Comparison of ENCODE assay signal across 1 cellular context in the genomic region with DNA sequence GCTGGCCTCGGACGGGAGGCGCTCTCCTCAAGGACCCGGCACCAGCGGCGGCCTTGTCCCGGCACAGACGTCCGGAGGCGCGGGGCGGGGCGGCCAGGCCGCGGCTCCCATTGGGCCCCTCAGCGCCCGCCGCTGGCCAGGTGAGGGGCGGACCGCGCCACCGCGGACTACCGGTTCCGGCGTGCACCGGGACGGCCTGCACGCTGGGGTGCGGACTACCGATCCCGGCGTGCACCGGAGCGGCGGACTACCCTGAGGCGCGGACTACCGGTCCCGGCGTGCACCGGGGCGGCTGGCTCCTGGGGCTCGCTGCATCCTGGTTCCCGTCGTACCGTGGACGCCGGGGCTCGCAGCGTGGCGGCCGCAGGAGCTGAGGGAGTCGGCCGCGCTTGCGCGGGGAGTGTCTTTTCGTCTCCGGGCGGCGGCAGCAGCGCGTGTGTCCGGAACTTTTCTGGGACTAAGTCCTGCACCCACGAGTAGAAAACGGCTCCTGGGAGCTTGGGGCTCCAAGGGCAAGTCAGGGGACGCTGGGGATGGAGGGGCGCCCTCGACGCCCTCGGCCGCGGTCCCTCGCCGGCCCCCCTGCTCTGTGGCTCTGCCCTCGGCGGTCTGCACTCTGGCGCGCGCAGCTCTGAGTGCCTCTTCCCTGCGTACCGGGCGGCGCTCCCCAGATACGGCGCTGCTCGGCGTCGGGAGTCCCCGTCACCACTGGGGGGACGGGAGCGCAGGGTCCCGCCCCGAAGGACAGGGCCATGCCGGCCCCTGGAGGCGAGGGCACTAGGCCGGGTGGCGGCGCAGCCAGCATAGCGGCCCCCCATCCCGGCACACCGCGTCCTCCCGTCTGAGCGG.
A peak's percentile ranks its signal among the peaks of the same experiment; 100 is the strongest.
TF ChIP-seq lines count a peak whose summit lies in the region.

A gene (minus strand): TSS at position 86 of the 849 bp plus-strand sequence. CDS start 206 bp downstream, outside the sequence.

TF ChIP-seq in HepG2, 621 proteins besides CTCF, POLR2A, EP300 and RAD21 (continued from another document and continues in another):
- TF ChIP-seq, protein P1, sequence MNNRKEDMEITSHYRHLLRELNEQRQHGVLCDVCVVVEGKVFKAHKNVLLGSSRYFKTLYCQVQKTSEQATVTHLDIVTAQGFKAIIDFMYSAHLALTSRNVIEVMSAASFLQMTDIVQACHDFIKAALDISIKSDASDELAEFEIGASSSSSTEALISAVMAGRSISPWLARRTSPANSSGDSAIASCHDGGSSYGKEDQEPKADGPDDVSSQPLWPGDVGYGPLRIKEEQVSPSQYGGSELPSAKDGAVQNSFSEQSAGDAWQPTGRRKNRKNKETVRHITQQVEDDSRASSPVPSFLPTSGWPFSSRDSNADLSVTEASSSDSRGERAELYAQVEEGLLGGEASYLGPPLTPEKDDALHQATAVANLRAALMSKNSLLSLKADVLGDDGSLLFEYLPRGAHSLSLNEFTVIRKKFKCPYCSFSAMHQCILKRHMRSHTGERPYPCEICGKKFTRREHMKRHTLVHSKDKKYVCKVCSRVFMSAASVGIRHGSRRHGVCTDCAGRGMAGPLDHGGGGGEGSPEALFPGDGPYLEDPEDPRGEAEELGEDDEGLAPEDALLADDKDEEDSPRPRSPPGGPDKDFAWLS (CRISPR knock-in tag; IDR thresholded peaks at IDR 0.05; ENCODE audit: borderline replicate concordance), result no peak
- TF ChIP-seq CHCHD3 (CRISPR knock-in tag; IDR thresholded peaks at IDR 0.05), result 0 out of 2 replicates have a peak, but pooled peaks have one; percentile 86
- TF ChIP-seq HNRNPK (IDR thresholded peaks at IDR 0.05; ENCODE audit: low read depth, low read length, poor library complexity, severe bottlenecking), result no peak
- peak; percentile 68 for TF ChIP-seq YY1 (IDR thresholded peaks at IDR 0.05; ENCODE audit: insufficient read depth, insufficient replicate concordance, low read depth, low read length)
- TF ChIP-seq U2AF1 (optimal IDR thresholded peaks at IDR 0.05; ENCODE audit: low read depth, low read length), result no peak
- TF ChIP-seq SIN3B (IDR thresholded peaks at IDR 0.05; ENCODE audit: low read length), result no peak
- TF ChIP-seq ZNF589 (CRISPR knock-in tag; conservative IDR thresholded peaks at IDR 0.05), result peak; percentile 28; the same call in 1 of the 2 replicates
- TF ChIP-seq SRSF9 (IDR thresholded peaks at IDR 0.05; ENCODE audit: borderline replicate concordance, insufficient read depth, low read depth, low read length, poor library complexity, severe bottlenecking), result no peak
- no peak; the same call in 1 of the 2 replicates for TF ChIP-seq ZNF337 (CRISPR knock-in tag; IDR thresholded peaks at IDR 0.05; ENCODE audit: borderline replicate concordance, low read depth)
- TF ChIP-seq ZNF776 (CRISPR knock-in tag; IDR thresholded peaks at IDR 0.05), result no peak; the same call in 1 of the 2 replicates
- TF ChIP-seq ZNF282 (IDR thresholded peaks at IDR 0.05; ENCODE audit: partially characterized antibody), result no peak
- TF ChIP-seq BCL6 (CRISPR knock-in tag; IDR thresholded peaks at IDR 0.05), result 0 out of 2 replicates have a peak, but pooled peaks have one; percentile 4
- TF ChIP-seq GPN1 (CRISPR knock-in tag; IDR thresholded peaks at IDR 0.05; ENCODE audit: borderline replicate concordance), result no peak
- TF ChIP-seq ONECUT2 (CRISPR knock-in tag; IDR thresholded peaks at IDR 0.05), result no peak
- TF ChIP-seq, protein P2, sequence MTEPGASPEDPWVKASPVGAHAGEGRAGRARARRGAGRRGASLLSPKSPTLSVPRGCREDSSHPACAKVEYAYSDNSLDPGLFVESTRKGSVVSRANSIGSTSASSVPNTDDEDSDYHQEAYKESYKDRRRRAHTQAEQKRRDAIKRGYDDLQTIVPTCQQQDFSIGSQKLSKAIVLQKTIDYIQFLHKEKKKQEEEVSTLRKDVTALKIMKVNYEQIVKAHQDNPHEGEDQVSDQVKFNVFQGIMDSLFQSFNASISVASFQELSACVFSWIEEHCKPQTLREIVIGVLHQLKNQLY (CRISPR knock-in tag; IDR thresholded peaks at IDR 0.05), result no peak
- TF ChIP-seq, protein P3, sequence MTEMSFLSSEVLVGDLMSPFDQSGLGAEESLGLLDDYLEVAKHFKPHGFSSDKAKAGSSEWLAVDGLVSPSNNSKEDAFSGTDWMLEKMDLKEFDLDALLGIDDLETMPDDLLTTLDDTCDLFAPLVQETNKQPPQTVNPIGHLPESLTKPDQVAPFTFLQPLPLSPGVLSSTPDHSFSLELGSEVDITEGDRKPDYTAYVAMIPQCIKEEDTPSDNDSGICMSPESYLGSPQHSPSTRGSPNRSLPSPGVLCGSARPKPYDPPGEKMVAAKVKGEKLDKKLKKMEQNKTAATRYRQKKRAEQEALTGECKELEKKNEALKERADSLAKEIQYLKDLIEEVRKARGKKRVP (CRISPR knock-in tag; IDR thresholded peaks at IDR 0.05), result 0 out of 4 replicates have a peak, but pooled peaks of 1 of the 2 experiments have one; percentile 54
- no peak; the same call in none of the 2 replicates for TF ChIP-seq ETV6 (CRISPR knock-in tag; conservative IDR thresholded peaks at IDR 0.05)
- TF ChIP-seq ZNF672 (CRISPR knock-in tag; IDR thresholded peaks at IDR 0.05), result no peak
- TF ChIP-seq, protein P4, sequence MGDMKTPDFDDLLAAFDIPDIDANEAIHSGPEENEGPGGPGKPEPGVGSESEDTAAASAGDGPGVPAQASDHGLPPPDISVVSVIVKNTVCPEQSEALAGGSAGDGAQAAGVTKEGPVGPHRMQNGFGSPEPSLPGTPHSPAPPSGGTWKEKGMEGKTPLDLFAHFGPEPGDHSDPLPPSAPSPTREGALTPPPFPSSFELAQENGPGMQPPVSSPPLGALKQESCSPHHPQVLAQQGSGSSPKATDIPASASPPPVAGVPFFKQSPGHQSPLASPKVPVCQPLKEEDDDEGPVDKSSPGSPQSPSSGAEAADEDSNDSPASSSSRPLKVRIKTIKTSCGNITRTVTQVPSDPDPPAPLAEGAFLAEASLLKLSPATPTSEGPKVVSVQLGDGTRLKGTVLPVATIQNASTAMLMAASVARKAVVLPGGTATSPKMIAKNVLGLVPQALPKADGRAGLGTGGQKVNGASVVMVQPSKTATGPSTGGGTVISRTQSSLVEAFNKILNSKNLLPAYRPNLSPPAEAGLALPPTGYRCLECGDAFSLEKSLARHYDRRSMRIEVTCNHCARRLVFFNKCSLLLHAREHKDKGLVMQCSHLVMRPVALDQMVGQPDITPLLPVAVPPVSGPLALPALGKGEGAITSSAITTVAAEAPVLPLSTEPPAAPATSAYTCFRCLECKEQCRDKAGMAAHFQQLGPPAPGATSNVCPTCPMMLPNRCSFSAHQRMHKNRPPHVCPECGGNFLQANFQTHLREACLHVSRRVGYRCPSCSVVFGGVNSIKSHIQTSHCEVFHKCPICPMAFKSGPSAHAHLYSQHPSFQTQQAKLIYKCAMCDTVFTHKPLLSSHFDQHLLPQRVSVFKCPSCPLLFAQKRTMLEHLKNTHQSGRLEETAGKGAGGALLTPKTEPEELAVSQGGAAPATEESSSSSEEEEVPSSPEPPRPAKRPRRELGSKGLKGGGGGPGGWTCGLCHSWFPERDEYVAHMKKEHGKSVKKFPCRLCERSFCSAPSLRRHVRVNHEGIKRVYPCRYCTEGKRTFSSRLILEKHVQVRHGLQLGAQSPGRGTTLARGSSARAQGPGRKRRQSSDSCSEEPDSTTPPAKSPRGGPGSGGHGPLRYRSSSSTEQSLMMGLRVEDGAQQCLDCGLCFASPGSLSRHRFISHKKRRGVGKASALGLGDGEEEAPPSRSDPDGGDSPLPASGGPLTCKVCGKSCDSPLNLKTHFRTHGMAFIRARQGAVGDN (CRISPR knock-in tag; IDR thresholded peaks at IDR 0.05), result peak; percentile 88
- TF ChIP-seq ZFYVE20 (CRISPR knock-in tag; IDR thresholded peaks at IDR 0.05; ENCODE audit: borderline replicate concordance, low read depth), result no peak
- TF ChIP-seq HES4 (CRISPR knock-in tag; IDR thresholded peaks at IDR 0.05; ENCODE audit: borderline replicate concordance), result no peak
- no peak for TF ChIP-seq JUNB (CRISPR knock-in tag; IDR thresholded peaks at IDR 0.05; ENCODE audit: borderline replicate concordance)
- TF ChIP-seq, protein P5, sequence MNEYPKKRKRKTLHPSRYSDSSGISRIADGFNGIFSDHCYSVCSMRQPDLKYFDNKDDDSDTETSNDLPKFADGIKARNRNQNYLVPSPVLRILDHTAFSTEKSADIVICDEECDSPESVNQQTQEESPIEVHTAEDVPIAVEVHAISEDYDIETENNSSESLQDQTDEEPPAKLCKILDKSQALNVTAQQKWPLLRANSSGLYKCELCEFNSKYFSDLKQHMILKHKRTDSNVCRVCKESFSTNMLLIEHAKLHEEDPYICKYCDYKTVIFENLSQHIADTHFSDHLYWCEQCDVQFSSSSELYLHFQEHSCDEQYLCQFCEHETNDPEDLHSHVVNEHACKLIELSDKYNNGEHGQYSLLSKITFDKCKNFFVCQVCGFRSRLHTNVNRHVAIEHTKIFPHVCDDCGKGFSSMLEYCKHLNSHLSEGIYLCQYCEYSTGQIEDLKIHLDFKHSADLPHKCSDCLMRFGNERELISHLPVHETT (CRISPR knock-in tag; conservative IDR thresholded peaks at IDR 0.05), result peak; percentile 98
- peak; percentile 88 for TF ChIP-seq FOXC1 (CRISPR knock-in tag; IDR thresholded peaks at IDR 0.05; ENCODE audit: borderline replicate concordance)
- TF ChIP-seq, protein P6, sequence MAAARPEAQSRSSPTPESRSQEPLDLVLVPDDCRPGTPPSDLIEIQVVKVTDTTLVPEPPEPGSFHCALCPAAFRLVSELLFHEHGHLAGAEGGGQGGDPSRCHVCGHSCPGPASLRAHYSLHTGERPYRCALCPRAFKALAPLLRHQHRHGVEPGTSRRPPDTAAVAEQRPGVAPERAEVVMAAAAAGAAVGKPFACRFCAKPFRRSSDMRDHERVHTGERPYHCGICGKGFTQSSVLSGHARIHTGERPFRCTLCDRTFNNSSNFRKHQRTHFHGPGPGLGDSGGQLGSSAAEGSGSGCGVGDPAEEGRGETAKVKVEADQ (CRISPR knock-in tag; IDR thresholded peaks at IDR 0.05; ENCODE audit: borderline replicate concordance), result no peak
- 0 out of 2 replicates have a peak, but pooled peaks have one; percentile 82 for TF ChIP-seq DNMT1 (CRISPR knock-in tag; IDR thresholded peaks at IDR 0.05)
- peak; percentile 65 for TF ChIP-seq NFYB (CRISPR knock-in tag; IDR thresholded peaks at IDR 0.05)
- TF ChIP-seq, protein P7, sequence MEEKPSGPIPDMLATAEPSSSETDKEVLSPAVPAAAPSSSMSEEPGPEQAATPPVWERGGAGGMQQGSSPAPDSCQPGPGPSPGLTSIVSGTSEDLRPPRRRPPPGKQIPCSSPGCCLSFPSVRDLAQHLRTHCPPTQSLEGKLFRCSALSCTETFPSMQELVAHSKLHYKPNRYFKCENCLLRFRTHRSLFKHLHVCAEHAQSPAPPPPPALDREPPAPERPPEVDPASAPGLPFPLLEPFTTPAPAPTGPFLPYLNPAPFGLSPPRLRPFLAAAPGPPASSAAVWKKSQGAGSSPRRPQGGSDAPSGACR (CRISPR knock-in tag; IDR thresholded peaks at IDR 0.05), result peak; percentile 82
- TF ChIP-seq MBNL3 (CRISPR knock-in tag; conservative IDR thresholded peaks at IDR 0.05), result no peak
- TF ChIP-seq HOXA3 (CRISPR knock-in tag; IDR thresholded peaks at IDR 0.05), result peak; percentile 92
- no peak; the same call in 1 of the 2 replicates for TF ChIP-seq ZNF746 (CRISPR knock-in tag; IDR thresholded peaks at IDR 0.05)
- no peak for TF ChIP-seq AHR (CRISPR knock-in tag; IDR thresholded peaks at IDR 0.05)
- TF ChIP-seq, protein P8, sequence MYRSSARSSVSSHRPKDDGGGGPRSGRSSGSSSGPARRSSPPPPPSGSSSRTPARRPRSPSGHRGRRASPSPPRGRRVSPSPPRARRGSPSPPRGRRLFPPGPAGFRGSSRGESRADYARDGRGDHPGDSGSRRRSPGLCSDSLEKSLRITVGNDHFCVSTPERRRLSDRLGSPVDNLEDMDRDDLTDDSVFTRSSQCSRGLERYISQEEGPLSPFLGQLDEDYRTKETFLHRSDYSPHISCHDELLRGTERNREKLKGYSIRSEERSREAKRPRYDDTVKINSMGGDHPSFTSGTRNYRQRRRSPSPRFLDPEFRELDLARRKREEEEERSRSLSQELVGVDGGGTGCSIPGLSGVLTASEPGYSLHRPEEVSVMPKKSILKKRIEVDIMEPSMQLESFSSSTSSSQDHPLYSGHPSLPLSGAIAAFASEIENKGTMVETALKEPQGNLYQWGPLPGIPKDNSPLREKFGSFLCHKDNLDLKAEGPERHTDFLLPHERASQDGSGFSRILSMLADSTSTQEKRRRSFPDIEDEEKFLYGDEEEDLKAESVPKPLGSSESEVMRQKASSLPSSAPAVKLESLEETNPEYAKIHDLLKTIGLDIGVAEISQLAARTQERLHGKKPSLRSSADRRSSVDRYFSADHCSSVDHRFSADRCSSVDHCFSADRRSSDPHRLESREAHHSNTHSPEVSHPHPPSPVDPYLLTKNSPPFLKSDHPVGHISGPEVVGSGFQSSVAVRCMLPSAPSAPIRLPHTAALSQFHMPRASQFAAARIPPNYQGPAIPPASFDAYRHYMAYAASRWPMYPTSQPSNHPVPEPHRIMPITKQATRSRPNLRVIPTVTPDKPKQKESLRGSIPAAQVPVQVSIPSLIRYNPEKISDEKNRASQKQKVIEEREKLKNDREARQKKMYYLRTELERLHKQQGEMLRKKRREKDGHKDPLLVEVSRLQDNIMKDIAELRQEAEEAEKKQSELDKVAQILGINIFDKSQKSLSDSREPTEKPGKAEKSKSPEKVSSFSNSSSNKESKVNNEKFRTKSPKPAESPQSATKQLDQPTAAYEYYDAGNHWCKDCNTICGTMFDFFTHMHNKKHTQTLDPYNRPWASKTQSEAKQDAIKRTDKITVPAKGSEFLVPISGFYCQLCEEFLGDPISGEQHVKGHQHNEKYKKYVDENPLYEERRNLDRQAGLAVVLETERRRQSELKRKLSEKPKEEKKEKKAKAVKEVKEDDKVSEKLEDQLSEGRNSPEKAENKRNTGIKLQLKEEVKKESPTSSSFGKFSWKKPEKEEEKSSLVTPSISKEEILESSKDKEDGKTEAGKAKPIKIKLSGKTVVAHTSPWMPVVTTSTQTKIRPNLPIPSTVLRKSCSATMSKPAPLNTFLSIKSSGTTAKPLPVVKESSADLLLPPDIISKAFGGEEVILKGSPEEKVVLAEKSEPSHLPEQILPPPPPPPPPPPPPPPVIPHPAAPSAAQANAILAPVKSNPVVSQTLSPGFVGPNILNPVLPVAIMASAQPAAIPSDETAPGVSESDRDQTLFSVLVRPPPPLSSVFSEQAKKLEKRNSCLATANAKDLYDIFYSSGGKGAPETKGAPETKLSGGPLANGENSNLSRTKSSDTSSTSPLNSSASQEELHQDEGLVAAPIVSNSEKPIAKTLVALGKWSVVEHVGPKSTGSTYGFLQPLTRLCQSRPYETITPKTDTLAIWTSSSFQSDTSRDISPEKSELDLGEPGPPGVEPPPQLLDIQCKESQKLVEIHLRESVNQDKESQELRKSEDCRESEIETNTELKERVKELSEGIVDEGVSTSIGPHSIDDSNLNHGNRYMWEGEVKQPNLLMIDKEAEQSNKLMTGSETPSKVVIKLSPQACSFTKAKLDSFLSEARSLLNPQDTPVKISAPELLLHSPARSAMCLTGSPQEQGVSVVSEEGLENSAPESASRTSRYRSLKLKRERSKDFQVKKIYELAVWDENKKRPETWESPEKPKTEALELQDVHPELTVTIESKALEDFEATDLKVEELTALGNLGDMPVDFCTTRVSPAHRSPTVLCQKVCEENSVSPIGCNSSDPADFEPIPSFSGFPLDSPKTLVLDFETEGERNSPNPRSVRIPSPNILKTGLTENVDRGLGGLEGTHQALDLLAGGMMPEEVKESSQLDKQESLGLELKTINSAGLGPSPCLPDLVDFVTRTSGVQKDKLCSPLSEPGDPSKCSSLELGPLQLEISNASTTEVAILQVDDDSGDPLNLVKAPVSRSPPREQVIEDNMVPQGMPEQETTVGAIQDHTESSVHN (CRISPR knock-in tag; IDR thresholded peaks at IDR 0.05), result no peak
- TF ChIP-seq ZBTB42 (CRISPR knock-in tag; IDR thresholded peaks at IDR 0.05), result no peak
- no peak for TF ChIP-seq NFRKB (IDR thresholded peaks at IDR 0.05)
- TF ChIP-seq SP1 (IDR thresholded peaks at IDR 0.05), result no peak
- TF ChIP-seq SP1 (CRISPR knock-in tag; IDR thresholded peaks at IDR 0.05), result peak; percentile 46; the same call in 1 of the 2 replicates
- TF ChIP-seq MAFG (CRISPR knock-in tag; IDR thresholded peaks at IDR 0.05), result no peak
- peak; percentile 96 for TF ChIP-seq IRF2 (CRISPR knock-in tag; IDR thresholded peaks at IDR 0.05)
- no peak for TF ChIP-seq ZNF432 (CRISPR knock-in tag; IDR thresholded peaks at IDR 0.05; ENCODE audit: borderline replicate concordance)
